ENCODE assay signal across 9 cellular contexts in the genomic region with DNA sequence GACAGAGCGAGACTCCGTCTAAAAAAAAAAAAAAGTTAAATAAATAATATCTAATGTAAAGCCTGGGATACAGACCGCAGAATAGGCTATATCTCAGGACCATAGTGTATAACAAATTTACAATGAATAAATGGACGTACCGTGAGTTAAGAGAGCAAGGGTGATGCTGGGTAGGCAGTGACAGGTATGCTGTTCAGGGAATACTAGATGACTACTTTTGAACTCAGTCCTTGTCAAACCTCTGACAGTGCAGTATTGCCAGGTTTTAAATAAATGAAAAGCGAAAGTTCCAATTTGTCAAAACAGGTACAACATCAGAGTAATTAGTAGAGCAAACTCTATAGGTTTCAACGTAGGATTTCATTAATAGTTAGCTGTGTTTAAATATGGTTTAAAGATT.
"Had no signal": no experiment of that assay in that cellular context is flagged by ENCODE, and none has a peak within 500 bp of the region (broad histone marks: within the 10 kb centered on the region; RNA-seq: fewer than 3 reads in every experiment).

No MANE protein-coding gene starts in this region.

- H3K36me3 ChIP-seq: HAP-1 had no signal

- H2AFZ ChIP-seq: GM23248 had no signal

- H3K27ac Mint-ChIP-seq: HFFc6, IgD-negative memory B cell had no signal

- H3K4me1 ChIP-seq: HAP-1 had no signal

- H3K9me3 ChIP-seq: HAP-1 had no signal

- ATAC-seq: HCT116 had no signal

- H3K27me3 Mint-ChIP-seq: IgD-negative memory B cell had no signal

- H3K36me3 Mint-ChIP-seq: IgD-negative memory B cell had no signal

- H3K27ac ChIP-seq: GM23248 had no signal

- DNase-seq: GM23248, GOT3, H7, HFFc6, KG1 had no signal

- H3K9me3 Mint-ChIP-seq: HFFc6, IgD-negative memory B cell had no signal

- H3K4me1 Mint-ChIP-seq: IgD-negative memory B cell had no signal

- H3K4me3 ChIP-seq: GM23248, HAP-1 had no signal

- FAIRE-seq: HTR-8/SVneo had no signal

- H3K9ac ChIP-seq: GM23248 had no signal
